Comparison of ENCODE assay signal across 8 cellular contexts in genomic region chr14:102318781-102319276, GRCh38. TPM values are rescaled to one million over a fixed set of nuclear protein-coding genes. Genes with fewer than 3 reads are reported as not detected.
A peak's percentile ranks its signal among the peaks of the same experiment; 100 is the strongest.
DNase-seq lines count a peak whose midpoint lies in the region; ATAC-seq and TF ChIP-seq lines count a peak whose summit lies in the region.

No MANE protein-coding gene starts in this region.

- peak overlapping the region; percentile 63 for H2AK9ac ChIP-seq in IMR-90 (replicated peaks; ENCODE audit: low read depth, low read length, poor library complexity)

- H3K27ac Mint-ChIP-seq in central memory CD8-positive, alpha-beta T cell (ENCODE audit: low read depth): peak overlapping the region; percentile 100
- H3K27ac Mint-ChIP-seq in naive thymus-derived CD4-positive, alpha-beta T cell: peak overlapping the region; percentile 95 to 99 (median 98)

- H3K79me1 ChIP-seq in IMR-90 (ENCODE audit: low read depth in 1 of 2, low read length in 2 of 2): peaks cover 14 to 37% of the 10 kb centered on the region in 2 experiments

- H2AFZ ChIP-seq in ACC112 (ENCODE audit: low read length, unreplicated experiment) (peak overlapping the region; percentile 58), IMR-90 (replicated peaks; ENCODE audit: low read length, poor library complexity) (peak overlapping the region; percentile 96)

- no peaks in the 10 kb centered on the region for H3K9me3 ChIP-seq in IMR-90 (ENCODE audit: control insufficient read depth, insufficient read depth, low read length)
- no peaks in the 10 kb centered on the region for H3K9me3 ChIP-seq in naive thymus-derived CD4-positive, alpha-beta T cell (ENCODE audit: control insufficient read depth in 2 of 3, low read length in 3 of 3)

- in situ Hi-C loops in IMR-90 (cut with MboI; ENCODE audit: low sequenced_read_pairs): loop anchor here (10.0 to 25.0 kb wide), 4 partner anchors 174 to 557 kb away; partner anchors contain the start of genes DYNC1H1, HSP90AA1 and PPP2R5C

- H2AK5ac ChIP-seq in IMR-90 (ENCODE audit: low read depth, low read length): peak overlapping the region; percentile 84

- H2BK15ac ChIP-seq in IMR-90 (ENCODE audit: low read depth, low read length): peak overlapping the region; percentile 75; the same call in 2 of the 3 replicates

- POLR2A ChIA-PET in IMR-90 (lab: Charles Lee; ENCODE audit: unreplicated experiment): no interaction called here
- POLR2A ChIA-PET in naive thymus-derived CD4-positive, alpha-beta T cell (lab: Charles Lee): interaction anchor here (0.7 to 5.6 kb wide), 6 partner anchors 10 to 499 kb away, joined by 3 to 40 read pairs (median 4); partner anchors contain the start of genes CINP, MOK and TECPR2

- peak overlapping the region; percentile 51 for H2BK20ac ChIP-seq in IMR-90 (ENCODE audit: low read depth, low read length)

- peaks cover 20% of the 10 kb centered on the region for H3K9me1 ChIP-seq in IMR-90 (ENCODE audit: insufficient read depth, low read length)

- H4K5ac ChIP-seq in IMR-90 (ENCODE audit: low read depth, low read length): peak overlapping the region; percentile 98

- DNase-seq in IMR-90 (no peak), hippocampal formation (lab: John Stamatoyannopoulos, UW) (no peak), midbrain (lab: John Stamatoyannopoulos, UW) (no peak), iPS-NIHi11 (ENCODE audit: low spot score) (no peak)
- DNase-seq in central memory CD8-positive, alpha-beta T cell (ENCODE audit: low spot score in 2 of 2): no peak
- no peak for DNase-seq in naive thymus-derived CD4-positive, alpha-beta T cell

- peak overlapping the region; percentile 90 for H4K91ac ChIP-seq in IMR-90 (ENCODE audit: insufficient read depth, low read depth, low read length)

- peak overlapping the region; percentile 67 for H3K56ac ChIP-seq in IMR-90 (ENCODE audit: extremely low read depth, insufficient read depth, low read length)

- peak overlapping the region; percentile 84; the same call in 1 of the 2 replicates for H3K23ac ChIP-seq in IMR-90 (ENCODE audit: low read depth, low read length)

- H4K8ac ChIP-seq in IMR-90 (ENCODE audit: low read depth in 2 of 2, low read length in 2 of 2): peak overlapping the region; percentile 86 to 98

- peak overlapping the region; percentile 90 for H3K4me2 ChIP-seq in IMR-90 (ENCODE audit: low read depth, low read length)

- CTCF ChIA-PET in IMR-90 (lab: Yijun Ruan, JAX): interaction anchor here (0.6 kb wide), 1 partner anchor 67 kb away, joined by 3 read pairs; no protein-coding TSS in a partner anchor
- CTCF ChIA-PET in naive thymus-derived CD4-positive, alpha-beta T cell (lab: Charles Lee): interaction anchor here (0.6 to 1.6 kb wide), 4 partner anchors 10 to 556 kb away, joined by 3 to 7 read pairs (median 4); no protein-coding TSS in a partner anchor

- no peaks in the 10 kb centered on the region for H3K36me3 ChIP-seq in ACC112 (ENCODE audit: insufficient read depth, low read length)
- no peaks in the 10 kb centered on the region for H3K36me3 ChIP-seq in IMR-90 (ENCODE audit: control insufficient read depth, insufficient read depth, low read length)
- H3K36me3 ChIP-seq in naive thymus-derived CD4-positive, alpha-beta T cell (ENCODE audit: control insufficient read depth in 2 of 3, insufficient read depth in 3 of 3, low read length in 3 of 3): peaks cover 0 to 6% (median 3%) of the 10 kb centered on the region in 3 experiments

- H2BK5ac ChIP-seq in IMR-90 (ENCODE audit: low read depth, low read length, poor library complexity, severe bottlenecking): peak overlapping the region; percentile 72

- no peak for TF ChIP-seq CTCF in IMR-90 (conservative IDR thresholded peaks at IDR 0.05; ENCODE audit: low read depth, low read length)

- H3K4me1 Mint-ChIP-seq in central memory CD8-positive, alpha-beta T cell: peaks cover 42% of the 10 kb centered on the region
- peaks cover 32 to 86% (median 64%) of the 10 kb centered on the region in 7 donors for H3K4me1 Mint-ChIP-seq in naive thymus-derived CD4-positive, alpha-beta T cell

- H3K4me1 ChIP-seq in ACC112 (ENCODE audit: control insufficient read depth, insufficient read depth, low read length, unreplicated experiment): peaks cover 26% of the 10 kb centered on the region
- peaks cover 17% of the 10 kb centered on the region for H3K4me1 ChIP-seq in IMR-90 (ENCODE audit: control insufficient read depth, insufficient read depth, low read length)
- peaks cover 37 to 43% of the 10 kb centered on the region in 2 donors for H3K4me1 ChIP-seq in naive thymus-derived CD4-positive, alpha-beta T cell (ENCODE audit: control insufficient read depth in 2 of 2, insufficient read depth in 2 of 2, low read length in 2 of 2)

- no TSS peak for BruUV-seq in IMR-90 (replicated peaks; lab: Mats Ljungman, UMichigan)

- H4K20me1 ChIP-seq in IMR-90 (ENCODE audit: insufficient read depth, low read length): no peaks in the 10 kb centered on the region

- no peak for TF ChIP-seq RAD21 in IMR-90 (IDR thresholded peaks at IDR 0.05; ENCODE audit: low read length)

- H2BK120ac ChIP-seq in IMR-90 (ENCODE audit: low read depth, low read length): peak overlapping the region; percentile 81

- no peak for TF ChIP-seq POLR2A in IMR-90 (IDR thresholded peaks at IDR 0.05; ENCODE audit: low read depth, low read length)

- H3K27me3 ChIP-seq in ACC112 (ENCODE audit: insufficient read depth, low read length) (no peaks in the 10 kb centered on the region), IMR-90 (ENCODE audit: control insufficient read depth, insufficient read depth, low read length) (no peaks in the 10 kb centered on the region)
- no peaks in the 10 kb centered on the region for H3K27me3 ChIP-seq in naive thymus-derived CD4-positive, alpha-beta T cell (ENCODE audit: control insufficient read depth in 2 of 2, insufficient read depth in 2 of 2, low read length in 2 of 2)

- dilution Hi-C loops in IMR-90 (cut with HindIII; ENCODE audit: low sequenced_read_pairs, unreplicated experiment): no loop called here

- no CpG with 5 or more reads among the region's 15 CpGs for WGBS in IMR-90 (ENCODE audit: extremely low coverage in 2 of 2, insufficient read length in 1 of 2), 2 experiments

- H3K4me3 ChIP-seq in ACC112 (ENCODE audit: low read depth, low read length): peak overlapping the region; percentile 97
- peak overlapping the region; percentile 78 for H3K4me3 ChIP-seq in IMR-90 (ENCODE audit: insufficient read depth, low read depth, low read length)
- peak overlapping the region; percentile 90 for H3K4me3 ChIP-seq in naive thymus-derived CD4-positive, alpha-beta T cell (ENCODE audit: low read length)

- peak overlapping the region; percentile 97 for H3K14ac ChIP-seq in IMR-90 (replicated peaks; ENCODE audit: low read depth, low read length)

- H3K18ac ChIP-seq in IMR-90 (ENCODE audit: low read depth, low read length): peak overlapping the region; percentile 92; the same call in 1 of the 2 replicates

- ATAC-seq in IMR-90 (ENCODE audit: low read depth): no peak
- ATAC-seq in central memory CD8-positive, alpha-beta T cell (replicated peaks; ENCODE audit: extremely low read depth, poor library complexity, severe bottlenecking): no peak
- ATAC-seq in naive thymus-derived CD4-positive, alpha-beta T cell: no peak
- ATAC-seq in GM21515 (IDR thresholded peaks at IDR 0.05; ENCODE audit: unreplicated experiment): no peak

- no peaks in the 10 kb centered on the region for H3K27me3 Mint-ChIP-seq in central memory CD8-positive, alpha-beta T cell
- H3K27me3 Mint-ChIP-seq in naive thymus-derived CD4-positive, alpha-beta T cell: peaks cover 0 to 6% (median 0%) of the 10 kb centered on the region in 5 donors

- intact Hi-C loops in IMR-90 (cut with micrococcal nuclease): no loop called here
- intact Hi-C loops in naive thymus-derived CD4-positive, alpha-beta T cell (cut with micrococcal nuclease): loop anchor here (1.0 to 5.0 kb wide), 7 partner anchors 14 to 612 kb away; partner anchors contain the start of genes CINP (in 2 of the 2), MOK (in 2 of the 2), TECPR2 (in 2 of the 2) and TRAF3 (in 2 of the 2)

- H3K9me3 Mint-ChIP-seq in central memory CD8-positive, alpha-beta T cell: no peaks in the 10 kb centered on the region
- peaks cover 0 to 16% (median 0%) of the 10 kb centered on the region in 11 donors for H3K9me3 Mint-ChIP-seq in naive thymus-derived CD4-positive, alpha-beta T cell

- H3K4ac ChIP-seq in IMR-90 (ENCODE audit: low read depth, low read length): peak overlapping the region; percentile 90

- peak overlapping the region; percentile 87 for H3K9ac ChIP-seq in IMR-90 (ENCODE audit: low read depth, low read length)

- H3K27ac ChIP-seq in ACC112 (ENCODE audit: low read depth, low read length) (peak overlapping the region; percentile 66), IMR-90 (ENCODE audit: insufficient read depth, low read length) (peak overlapping the region; percentile 82; the same call in 1 of the 2 replicates)
- H3K27ac ChIP-seq in naive thymus-derived CD4-positive, alpha-beta T cell (ENCODE audit: low read depth, low read length): peak overlapping the region; percentile 87

- H3K79me2 ChIP-seq in ACC112 (ENCODE audit: control insufficient read depth, insufficient read depth, low read length, unreplicated experiment): peaks cover 15% of the 10 kb centered on the region

- H3K4me3 Mint-ChIP-seq in central memory CD8-positive, alpha-beta T cell: peak overlapping the region; percentile 92
- peak overlapping the region; percentile 91 to 99 (median 97) for H3K4me3 Mint-ChIP-seq in naive thymus-derived CD4-positive, alpha-beta T cell

- H3K36me3 Mint-ChIP-seq in central memory CD8-positive, alpha-beta T cell (ENCODE audit: insufficient read depth): peaks cover 37% of the 10 kb centered on the region
- H3K36me3 Mint-ChIP-seq in naive thymus-derived CD4-positive, alpha-beta T cell: no peaks in the 10 kb centered on the region

RNA-seq across cellular contexts. Expression of gene ZNF839, which starts 0.7 kb away (rescaled TPM):
- 5.7 and 6.4 TPM in 2 replicates for total RNA-seq in IMR-90 (2012; rRNA removed)
- polyA plus RNA-seq in IMR-90 (2012; rRNA removed): 9.8 and 10.7 TPM in 2 replicates
- 4.8 and 5.5 TPM in 2 replicates for polyA plus RNA-seq in IMR-90 (2012; cell fraction: cytosol; rRNA removed)
- polyA plus RNA-seq in IMR-90 (2012; cell fraction: nucleus; rRNA removed; ENCODE audit: low replicate concordance): 42.8 and 49.8 TPM in 2 replicates
- total RNA-seq in naive thymus-derived CD4-positive, alpha-beta T cell: 10 to 100 TPM; 15.2 to 24.9 (median 22.4) TPM
- 10 to 100 TPM in 1 of 2 donors, 1 to 10 TPM in 1; 5.9 to 10.1 TPM for polyA plus RNA-seq in naive thymus-derived CD4-positive, alpha-beta T cell

RNA-seq across cellular contexts. Expression of gene MOK, which starts 13.9 kb away (rescaled TPM):
- total RNA-seq in IMR-90 (2012; rRNA removed): 16.8 and 24.4 TPM in 2 replicates
- 48.1 and 48.5 TPM in 2 replicates for polyA plus RNA-seq in IMR-90 (2012; rRNA removed)
- polyA plus RNA-seq in IMR-90 (2012; cell fraction: cytosol; rRNA removed): 22.5 and 28.2 TPM in 2 replicates
- 188 and 260 TPM in 2 replicates for polyA plus RNA-seq in IMR-90 (2012; cell fraction: nucleus; rRNA removed; ENCODE audit: low replicate concordance)
- total RNA-seq in naive thymus-derived CD4-positive, alpha-beta T cell: 1 to 10 TPM; 1.3 to 3.5 (median 1.9) TPM
- 1 to 10 TPM; 1.6 to 1.9 TPM for polyA plus RNA-seq in naive thymus-derived CD4-positive, alpha-beta T cell

RNA-seq across cellular contexts. Expression of gene CINP, which starts 43.9 kb away (rescaled TPM):
- 41.9 and 55.3 TPM in 2 replicates for total RNA-seq in IMR-90 (2012; rRNA removed)
- polyA plus RNA-seq in IMR-90 (2012; rRNA removed): 53.2 and 56.4 TPM in 2 replicates
- polyA plus RNA-seq in IMR-90 (2012; cell fraction: cytosol; rRNA removed): 29.3 and 37.8 TPM in 2 replicates
- polyA plus RNA-seq in IMR-90 (2012; cell fraction: nucleus; rRNA removed; ENCODE audit: low replicate concordance): 10.9 and 21.3 TPM in 2 replicates
- total RNA-seq in naive thymus-derived CD4-positive, alpha-beta T cell: 10 to 100 TPM; 16.8 to 34.4 (median 31.8) TPM
- 10 to 100 TPM; 43.7 to 57.2 TPM for polyA plus RNA-seq in naive thymus-derived CD4-positive, alpha-beta T cell

RNA-seq across cellular contexts. Expression of gene TECPR2, which starts 43.9 kb away (rescaled TPM):
- 10.3 and 11.7 TPM in 2 replicates for total RNA-seq in IMR-90 (2012; rRNA removed)
- polyA plus RNA-seq in IMR-90 (2012; rRNA removed): 9.5 TPM in 2 replicates
- polyA plus RNA-seq in IMR-90 (2012; cell fraction: cytosol; rRNA removed): 5.8 and 11.5 TPM in 2 replicates
- polyA plus RNA-seq in IMR-90 (2012; cell fraction: nucleus; rRNA removed; ENCODE audit: low replicate concordance): 10.1 and 26.3 TPM in 2 replicates
- 10 to 100 TPM in 3 of 5 experiments, 1 to 10 TPM in 2; 8.7 to 12.9 (median 11.4) TPM for total RNA-seq in naive thymus-derived CD4-positive, alpha-beta T cell
- polyA plus RNA-seq in naive thymus-derived CD4-positive, alpha-beta T cell: 1 to 10 TPM; 5.2 to 6.7 TPM
